22 cellular contexts compared by ENCODE assay signal in the genomic region with DNA sequence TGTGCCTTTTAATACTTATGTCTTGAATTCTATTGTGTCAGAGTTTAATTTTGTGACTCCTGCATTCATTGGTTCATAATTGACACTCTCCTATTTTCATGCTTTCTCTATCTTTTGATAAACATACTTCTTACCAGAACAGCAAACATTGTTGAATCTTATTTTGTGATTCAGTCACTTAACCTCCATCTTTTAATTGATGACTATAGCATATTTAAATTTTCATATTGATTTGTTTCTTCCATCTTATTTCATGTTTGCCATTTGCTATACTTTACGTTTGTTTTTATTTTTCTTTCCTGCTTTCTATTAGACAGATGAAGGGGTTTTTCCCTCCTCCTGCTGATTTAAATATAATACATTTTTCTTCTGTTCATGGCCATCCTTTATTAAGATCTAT.
"Had no signal": no experiment of that assay in that cellular context is flagged by ENCODE, and none has a peak within 500 bp of the region (broad histone marks: within the 10 kb centered on the region; RNA-seq: fewer than 3 reads in every experiment).

No MANE protein-coding gene starts in this region.

- H3K9me3 ChIP-seq: SJSA1 had no signal

- H3K4me3 ChIP-seq: SJSA1, SK-N-MC had no signal

- FAIRE-seq: RCC 7860 had no signal

- H3K27ac ChIP-seq: SJSA1, SK-N-MC had no signal

- DNase-seq: KBM-7, MV-4-11, NCI-H1048, NCI-H1105, NCI-H1417 treated with DMSO at 0.1 percent for 48 hours, NCI-H146, NCI-H1694 treated with DMSO at 0.1 percent for 48 hours, NCI-H2029, NCI-H2081 treated with DMSO at 0.1 percent for 48 hours, NCI-H2171, NCI-H226, NCI-H446, NCI-H510A, NCI-H524 treated with DMSO at 0.1 percent for 48 hours, NCI-H69, NCI-H774, Right ventricle myocardium superior, RPMI8226, SIG-M5 had no signal

- H3K36me3 ChIP-seq: SJSA1 had no signal

- H3K4me1 ChIP-seq: SJSA1 had no signal

- H3K27me3 ChIP-seq: SJSA1 had no signal
